8 cellular contexts compared by ENCODE assay signal in the genomic region with DNA sequence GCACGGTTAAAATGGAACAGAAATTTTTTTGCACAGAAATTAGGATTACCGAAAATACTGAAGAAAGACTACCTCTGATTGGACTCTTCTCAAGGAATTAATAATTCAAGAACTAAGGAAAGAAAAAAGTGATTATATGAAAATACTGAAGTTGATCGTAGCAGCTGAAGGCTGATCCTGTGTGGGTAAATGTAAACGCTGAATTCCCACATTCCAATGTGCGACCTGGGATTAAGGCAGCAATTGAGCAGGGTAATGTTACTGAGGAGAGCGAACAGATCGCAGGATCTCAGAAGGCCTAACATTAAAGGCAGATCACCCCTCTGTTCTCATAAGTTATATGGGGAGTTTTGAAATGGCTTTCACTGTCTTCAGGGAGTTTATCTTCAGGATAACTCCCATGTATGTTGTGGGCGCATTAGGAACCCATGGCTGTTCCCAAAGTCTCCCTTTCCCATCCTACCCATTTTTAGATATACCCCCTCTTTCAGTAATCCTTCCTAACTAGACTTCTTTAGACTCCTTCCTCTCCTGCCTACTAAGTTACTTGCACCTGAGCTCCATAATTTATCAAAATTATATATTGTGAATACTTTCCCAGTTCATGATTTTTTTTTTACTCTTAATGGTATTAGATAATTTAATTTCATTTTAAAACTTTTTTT. TPM values are rescaled to one million over a fixed set of nuclear protein-coding genes. Genes with fewer than 3 reads are reported as not detected.
DNase-seq lines count a peak whose midpoint lies in the region; ATAC-seq and TF ChIP-seq lines count a peak whose summit lies in the region.

No MANE protein-coding gene starts in this region.

- peaks cover 44% of the 10 kb centered on the region for H3K4me1 Mint-ChIP-seq in T-helper 1 cell treated with Interleukin-12 subunit alpha and Interleukin-12 subunit beta and Interleukin-4 antibody, amounts not matched to agents 30 μg/mL and 1 μg/mL, for 36 hours (ENCODE audit: low read depth)
- H3K4me1 Mint-ChIP-seq in T-cell, result peaks cover 46 to 54% (median 50%) of the 10 kb centered on the region in 3 donors

- H3K4me3 Mint-ChIP-seq in T-helper 1 cell treated with Interleukin-12 subunit alpha and Interleukin-12 subunit beta and Interleukin-4 antibody, amounts not matched to agents 30 μg/mL and 1 μg/mL, for 36 hours, result peak overlapping the region; percentile 95
- H3K4me3 Mint-ChIP-seq in T-cell, result peak overlapping the region; percentile 92 to 97 (median 93)

- intact Hi-C loops in right cardiac atrium (cut with DNase I) (loop anchor here in 1 of 4 donors (10.0 kb wide), 1 partner anchor 153 kb away; a partner anchor contains a TSS), stomach (cut with DNase I; ENCODE audit: low total_unique reads) (no loop called here), lower leg skin (cut with DNase I; ENCODE audit: low total_unique reads) (no loop called here)

- no peak for TF ChIP-seq EP300 in stomach (IDR thresholded peaks at IDR 0.05)

- no peak for DNase-seq in T-helper 1 cell
- no peak for DNase-seq in T-cell
- no peak for DNase-seq in right cardiac atrium
- DNase-seq in stomach, result no peak
- DNase-seq in AG08395 (ENCODE audit: low spot score), result no peak
- no peak for DNase-seq in lower leg skin (ENCODE audit: low spot score in 2 of 2)

- H3K9me3 ChIP-seq in right cardiac atrium (ENCODE audit: control insufficient read depth, low read length) (no peaks in the 10 kb centered on the region), stomach (no peaks in the 10 kb centered on the region)

- H3K4me1 ChIP-seq in right cardiac atrium (ENCODE audit: control insufficient read depth, insufficient read depth, low read length) (peaks cover 2% of the 10 kb centered on the region), stomach (peaks cover 7 to 37% (median 24%) of the 10 kb centered on the region in 4 donors)

- WGBS in right cardiac atrium, result 42% methylated on average over 8 of the region's 8 CpGs
- 20 to 23% (median 22%) methylated on average over 8 of the region's 8 CpGs for WGBS in stomach, 5 donors
- WGBS in lower leg skin, 2 donors, result 25 to 27% methylated on average over 8 of the region's 8 CpGs

- CTCF ChIA-PET in T-cell (lab: Charles Lee), result interaction anchor here (0.7 to 1.4 kb wide), 3 partner anchors 68 to 87 kb away, joined by 3 read pairs; no protein-coding TSS in a partner anchor

- H3K9me3 Mint-ChIP-seq in T-helper 1 cell treated with Interleukin-12 subunit alpha and Interleukin-12 subunit beta and Interleukin-4 antibody, amounts not matched to agents 30 μg/mL and 1 μg/mL, for 36 hours, result peaks cover 11% of the 10 kb centered on the region
- no peaks in the 10 kb centered on the region for H3K9me3 Mint-ChIP-seq in T-cell

- ATAC-seq in T-cell (replicated peaks in 1 of 4) (no peak), right cardiac atrium (no peak), GM19455 (IDR thresholded peaks at IDR 0.05; ENCODE audit: unreplicated experiment) (no peak)

- POLR2A ChIA-PET in T-cell (lab: Charles Lee), result interaction anchor here (0.6 to 0.7 kb wide), 4 partner anchors 27 to 833 kb away, joined by 4 to 5 read pairs (median 4); no protein-coding TSS in a partner anchor

- peaks cover 0 to 31% (median 19%) of the 10 kb centered on the region in 4 donors for H3K36me3 ChIP-seq in stomach

- TF ChIP-seq CTCF in stomach (IDR thresholded peaks at IDR 0.05) (no peak), lower leg skin (IDR thresholded peaks at IDR 0.05) (no peak)

- TF ChIP-seq POLR2A in stomach (IDR thresholded peaks at IDR 0.05), result no peak
- no peak for TF ChIP-seq POLR2A in lower leg skin (IDR thresholded peaks at IDR 0.05)

- no peak overlapping the region for H3K27ac ChIP-seq in right cardiac atrium (ENCODE audit: low read length)
- H3K27ac ChIP-seq in stomach, result peak overlapping the region in 4 of 5 donors; percentile 81 to 90 (median 84)

- peak overlapping the region; percentile 88 for H3K27ac Mint-ChIP-seq in T-helper 1 cell treated with Interleukin-12 subunit alpha and Interleukin-12 subunit beta and Interleukin-4 antibody, amounts not matched to agents 30 μg/mL and 1 μg/mL, for 36 hours
- peak overlapping the region; percentile 96 to 97 for H3K27ac Mint-ChIP-seq in T-cell

- peaks cover 20% of the 10 kb centered on the region for H3K36me3 Mint-ChIP-seq in T-helper 1 cell treated with Interleukin-12 subunit alpha and Interleukin-12 subunit beta and Interleukin-4 antibody, amounts not matched to agents 30 μg/mL and 1 μg/mL, for 36 hours (ENCODE audit: low read depth)
- H3K36me3 Mint-ChIP-seq in T-cell, result peaks cover 22% of the 10 kb centered on the region

- H3K27me3 ChIP-seq in right cardiac atrium (ENCODE audit: control insufficient read depth, insufficient read depth) (no peaks in the 10 kb centered on the region), stomach (no peaks in the 10 kb centered on the region)

- H3K4me3 ChIP-seq in right cardiac atrium (ENCODE audit: low read length) (peak overlapping the region; percentile 90), stomach (peak overlapping the region; percentile 64 to 82 (median 74)), lower leg skin (ENCODE audit: low read depth, poor library complexity, severe bottlenecking) (no peak overlapping the region)

- H3K27me3 Mint-ChIP-seq in T-helper 1 cell treated with Interleukin-12 subunit alpha and Interleukin-12 subunit beta and Interleukin-4 antibody, amounts not matched to agents 30 μg/mL and 1 μg/mL, for 36 hours (ENCODE audit: low read depth), result no peaks in the 10 kb centered on the region
- H3K27me3 Mint-ChIP-seq in T-cell, result no peaks in the 10 kb centered on the region

RNA-seq across cellular contexts. Expression of a gene that starts 1.0 kb away (rescaled TPM):
- total RNA-seq in T-cell (10 to 100 TPM; 26.1 to 59.9 (median 55.3) TPM), right cardiac atrium (10 to 100 TPM; 35.8 to 59.3 (median 49.8) TPM), stomach (100 to 1,000 TPM in 1 of 5 donors, 10 to 100 TPM in 3, 1 to 10 TPM in 1; 2.0 to 131 (median 31.2) TPM), lower leg skin (100 to 1,000 TPM in 1 of 4 donors, 10 to 100 TPM in 3; 54.4 to 113 (median 82.3) TPM)
- polyA plus RNA-seq in right cardiac atrium (49.0 TPM), stomach (10 to 100 TPM; 33.0 to 46.3 (median 38.5) TPM)

RNA-seq across cellular contexts. Expression of a gene that starts 28.2 kb away (rescaled TPM):
- 1 to 10 TPM; 2.0 to 4.7 (median 3.1) TPM for total RNA-seq in T-cell
- total RNA-seq in right cardiac atrium, result 1 to 10 TPM; 1.7 to 3.3 (median 2.2) TPM
- polyA plus RNA-seq in right cardiac atrium, result 1.8 TPM
- 1 to 10 TPM in 3 of 5 donors, not detected in 2; 1.3 to 2.9 (median 2.5) TPM for total RNA-seq in stomach
- 1 to 10 TPM in 2 of 3 donors, under 1 TPM in 1; 0.31 to 3.5 (median 1.7) TPM for polyA plus RNA-seq in stomach
- 10 to 100 TPM; 16.7 to 30.5 (median 20.5) TPM for total RNA-seq in lower leg skin
